Comparison of ENCODE assay signal across 11 cellular contexts in genomic region chr4:184039963-184040383, GRCh38.
DNase-seq lines count a peak whose midpoint lies in the region.
"Had no signal": no experiment of that assay in that cellular context is flagged by ENCODE, and none has a peak within 500 bp of the region (broad histone marks: within the 10 kb centered on the region; RNA-seq: fewer than 3 reads in every experiment).

No MANE protein-coding gene starts in this region.

- H3K4me1 ChIP-seq in iPS-20b (ENCODE audit: insufficient read depth, low read length): peaks cover 9% of the 10 kb centered on the region; the same call in 1 of the 2 replicates
- H3K4me1 ChIP-seq: A549 had no signal

- peaks cover 31% of the 10 kb centered on the region for H3K27me3 Mint-ChIP-seq in activated T-helper 2 cell treated with anti-CD3 and anti-CD28 coated beads, Interferon-gamma antibody, Interleukin-2, Interleukin-4, amounts not matched to agents 10 μg/mL and 5 μg/mL and 100 μg/mL, durations not matched to agents 14 hours and 24 hours and 36 hours (ENCODE audit: low read depth)

- H3K27ac Mint-ChIP-seq in activated T-helper 2 cell treated with anti-CD3 and anti-CD28 coated beads, Interferon-gamma antibody, Interleukin-2, Interleukin-4, amounts not matched to agents 10 μg/mL and 5 μg/mL and 100 μg/mL, durations not matched to agents 14 hours and 24 hours and 36 hours: no peak overlapping the region

- DNase-seq in activated CD4-positive, alpha-beta T cell treated with anti-CD3 and anti-CD28 coated beads for 48 hours: peak; percentile 43
- DNase-seq in activated CD4-positive, alpha-beta T cell treated with anti-CD3 and anti-CD28 coated beads, Interleukin-2, amount 50 U/mL, for 4 hours: no peak
- DNase-seq in activated T-helper 2 cell treated with anti-CD3 and anti-CD28 coated beads, Interferon-gamma antibody, Interleukin-2, Interleukin-4, amounts not matched to agents 10 μg/mL and 5 μg/mL and 100 μg/mL, durations not matched to agents 14 hours and 24 hours and 36 hours (ENCODE audit: low spot score): no peak
- peak; percentile 51 for DNase-seq in stimulated activated CD8-positive, alpha-beta memory T cell treated with anti-CD3 and anti-CD28 coated beads, Interleukin-4, amount 100 ng/mL, for 48 hours
- no peak for DNase-seq in NCI-H748 treated with DMSO at 0.1 percent for 48 hours (lab: John Stamatoyannopoulos, UW)
- DNase-seq in DMS53 treated with DMSO at 0.1 percent for 48 hours (lab: John Stamatoyannopoulos, UW; ENCODE audit: unreplicated experiment): no peak
- no peak for DNase-seq in LoVo (ENCODE audit: low spot score)
- DNase-seq: NCI-H1930 had no signal

- peaks cover 8% of the 10 kb centered on the region for H3K4me1 Mint-ChIP-seq in activated T-helper 2 cell treated with anti-CD3 and anti-CD28 coated beads, Interferon-gamma antibody, Interleukin-2, Interleukin-4, amounts not matched to agents 10 μg/mL and 5 μg/mL and 100 μg/mL, durations not matched to agents 14 hours and 24 hours and 36 hours (ENCODE audit: low read depth)

- H3K36me3 ChIP-seq in iPS-20b (ENCODE audit: insufficient read depth, low read depth, low read length): no peaks in the 10 kb centered on the region

- intact Hi-C loops in activated T-helper 2 cell treated with anti-CD3 and anti-CD28 coated beads, Interferon-gamma antibody, Interleukin-2, Interleukin-4, amounts not matched to agents 10 μg/mL and 5 μg/mL and 100 μg/mL, durations not matched to agents 14 hours and 24 hours and 36 hours (cut with micrococcal nuclease): no loop called here

- H3K4me3 ChIP-seq in iPS-20b (ENCODE audit: low read length): peak overlapping the region; percentile 50; the same call in 1 of the 2 replicates
- H3K4me3 ChIP-seq: A549 had no signal

- H3K9me3 Mint-ChIP-seq in activated T-helper 2 cell treated with anti-CD3 and anti-CD28 coated beads, Interferon-gamma antibody, Interleukin-2, Interleukin-4, amounts not matched to agents 10 μg/mL and 5 μg/mL and 100 μg/mL, durations not matched to agents 14 hours and 24 hours and 36 hours: no peaks in the 10 kb centered on the region

- peaks cover 24% of the 10 kb centered on the region for H3K27me3 ChIP-seq in iPS-20b (ENCODE audit: insufficient read depth, low read length)

- H3K27ac ChIP-seq in iPS-20b (ENCODE audit: low read length): no peak overlapping the region
- H3K27ac ChIP-seq: A549, epithelial cell of prostate had no signal

- peaks cover 4% of the 10 kb centered on the region; the same call in 1 of the 2 replicates for H3K9me3 ChIP-seq in iPS-20b (ENCODE audit: insufficient read depth, low read depth, low read length)
- H3K9me3 ChIP-seq: A549 had no signal

- no peak overlapping the region for H3K9ac ChIP-seq in iPS-20b (ENCODE audit: low read depth, low read length)

- no peaks in the 10 kb centered on the region for H3K36me3 Mint-ChIP-seq in activated T-helper 2 cell treated with anti-CD3 and anti-CD28 coated beads, Interferon-gamma antibody, Interleukin-2, Interleukin-4, amounts not matched to agents 10 μg/mL and 5 μg/mL and 100 μg/mL, durations not matched to agents 14 hours and 24 hours and 36 hours (ENCODE audit: low read depth)

- peak overlapping the region; percentile 68 for H3K4me3 Mint-ChIP-seq in activated T-helper 2 cell treated with anti-CD3 and anti-CD28 coated beads, Interferon-gamma antibody, Interleukin-2, Interleukin-4, amounts not matched to agents 10 μg/mL and 5 μg/mL and 100 μg/mL, durations not matched to agents 14 hours and 24 hours and 36 hours (ENCODE audit: low read depth)

Comparison
In these comparisons a context has a peak if more than half of its experiments do, and no peak if none do; other contexts are left out.
1. DNase-seq: peak in activated CD4-positive, alpha-beta T cell treated with anti-CD3 and anti-CD28 coated beads for 48 hours (single experiment) and stimulated activated CD8-positive, alpha-beta memory T cell treated with anti-CD3 and anti-CD28 coated beads, Interleukin-4, amount 100 ng/mL, for 48 hours (single experiment); none in activated CD4-positive, alpha-beta T cell treated with anti-CD3 and anti-CD28 coated beads, Interleukin-2, amount 50 U/mL, for 4 hours (0 of 2), activated T-helper 2 cell treated with anti-CD3 and anti-CD28 coated beads, Interferon-gamma antibody, Interleukin-2, Interleukin-4, amounts not matched to agents 10 μg/mL and 5 μg/mL and 100 μg/mL, durations not matched to agents 14 hours and 24 hours and 36 hours (single experiment), NCI-H748 treated with DMSO at 0.1 percent for 48 hours (single experiment), DMS53 treated with DMSO at 0.1 percent for 48 hours (single experiment) and LoVo (single experiment).